In the genomic region with DNA sequence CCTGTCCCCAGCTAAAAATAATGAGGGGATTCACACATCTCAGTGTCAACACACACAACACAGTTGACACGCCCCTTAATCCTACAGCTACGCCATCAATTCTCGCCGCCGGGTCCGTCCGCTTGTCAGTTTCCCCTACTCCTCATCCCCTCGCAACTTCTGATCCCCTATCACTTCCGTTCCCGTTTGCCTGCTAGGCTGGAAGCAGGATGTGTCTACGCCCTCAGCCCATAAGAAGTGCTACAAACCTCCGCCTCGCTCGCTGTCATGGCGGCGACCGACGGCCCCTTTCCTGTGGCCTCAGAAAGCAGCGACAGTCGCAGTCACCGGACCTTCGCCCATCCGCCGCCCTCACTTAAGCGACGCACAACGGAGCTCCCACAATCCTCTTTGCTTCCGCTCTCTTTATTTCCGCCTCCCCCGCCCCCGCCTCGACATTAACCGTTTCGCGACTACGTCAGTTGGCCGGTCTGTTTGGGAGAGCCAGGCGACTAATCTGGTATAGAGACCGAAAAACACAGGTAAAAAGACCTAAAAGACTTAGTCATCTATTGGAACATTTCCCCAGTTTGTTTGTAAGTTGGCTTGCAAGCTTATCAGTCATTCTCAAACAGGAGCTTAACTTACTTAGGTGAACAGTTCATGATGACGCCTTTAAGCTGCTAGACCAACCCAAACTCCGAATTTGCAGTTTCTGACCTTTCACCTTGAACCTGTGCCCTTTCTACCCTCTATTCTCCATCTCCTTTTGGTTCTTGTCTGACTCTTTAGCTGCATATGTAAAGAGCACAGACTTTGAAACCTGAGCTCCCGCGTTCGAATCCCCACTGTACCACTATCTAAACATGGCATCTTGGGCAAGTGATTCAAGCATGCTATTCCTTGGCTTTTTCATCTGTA, we compare ENCODE assay signal across 8 cellular contexts. TPM values are rescaled to one million over a fixed set of nuclear protein-coding genes. Genes with fewer than 3 reads are reported as not detected.
DNase-seq lines count a peak whose midpoint lies in the region; ATAC-seq, FAIRE-seq and TF ChIP-seq lines count a peak whose summit lies in the region.

Gene SLC25A53 (minus strand): TSS at position 380 of the 900 bp plus-strand sequence. CDS start 51,752 bp downstream, outside the sequence.

- H3K27ac Mint-ChIP-seq in T-cell: peak within 1 kb of the TSS; percentile 98 to 100

- CTCF ChIA-PET in T-cell (lab: Charles Lee): interaction anchor here in 1 of 2 donors (0.6 to 1.8 kb wide), 8 partner anchors 9 to 470 kb away, joined by 3 to 22 read pairs (median 6); partner anchors contain the start of gene FAM199X

- H3K9me3 Mint-ChIP-seq in T-cell: no peaks in the 10 kb centered on the region

- intact Hi-C loops in left ventricle myocardium superior (cut with micrococcal nuclease): no loop called here

- peak; percentile 95 for ATAC-seq in HG02798 (IDR thresholded peaks at IDR 0.05; ENCODE audit: poor library complexity, unreplicated experiment)
- peak; percentile 84 to 86 (median 86) for ATAC-seq in T-cell (replicated peaks in 1 of 4)
- peak; percentile 99 for ATAC-seq in left ventricle myocardium superior

- DNase-seq in GM12892 (ENCODE audit: insufficient read length): peak; percentile 25
- DNase-seq in NCI-H1417 treated with DMSO at 0.1 percent for 48 hours (lab: John Stamatoyannopoulos, UW): peak; percentile 84
- peak; percentile 52 to 81 (median 68) for DNase-seq in T-cell
- DNase-seq in amniotic stem cell (lab: John Stamatoyannopoulos, UW): peak; percentile 49
- DNase-seq in left ventricle myocardium superior: peak; percentile 82
- peak; percentile 37 for DNase-seq in pulmonary artery endothelial cell (ENCODE audit: low read depth, low spot score)
- peak; percentile 58 for DNase-seq in urothelium cell line (ENCODE audit: low spot score)

- TF ChIP-seq POLR2A in GM12892 (IDR thresholded peaks at IDR 0.05; ENCODE audit: low read depth, low read length): peak; percentile 57; the same call in 1 of the 2 replicates

- H3K27me3 Mint-ChIP-seq in T-cell: peaks cover 0 to 9% of the 10 kb centered on the region in 2 donors

- FAIRE-seq in GM12892 (lab: Jason Lieb, UNC): peak; percentile 88
- FAIRE-seq in urothelium cell line (lab: Jason Lieb, UNC): no peak

- H3K4me3 Mint-ChIP-seq in T-cell: peak within 1 kb of the TSS; percentile 93 to 100 (median 95)

- peaks cover 11 to 25% (median 13%) of the 10 kb centered on the region in 3 donors for H3K4me1 Mint-ChIP-seq in T-cell

- POLR2A ChIA-PET in T-cell (lab: Charles Lee): interaction anchor here (1.0 to 1.7 kb wide), 5 partner anchors 9 to 471 kb away, joined by 4 to 9 read pairs (median 4); partner anchors contain the start of genes FAM199X (in 2 of the 2) and ZCCHC18 (in 1 of the 2)

- H3K36me3 Mint-ChIP-seq in T-cell: no peaks in the 10 kb centered on the region

RNA-seq across cellular contexts. Expression of gene SLC25A53, which starts in this region (rescaled TPM):
- 4.9 TPM for polyA plus RNA-seq in GM12892 (2012; ENCODE audit: missing spikeins)
- 10 to 100 TPM; 10.1 to 20.2 (median 16.2) TPM for total RNA-seq in T-cell
- 11.2 TPM for total RNA-seq in left ventricle myocardium superior
- 8.7 and 12.5 TPM in 2 replicates for total RNA-seq in pulmonary artery endothelial cell

Comparison
In these comparisons a context has a peak if more than half of its experiments do, and no peak if none do; other contexts are left out.
1. Peak in every context shown above with its lines: DNase-seq and ATAC-seq.
2. DNase-seq: peak in every context shown above with its lines; median percentile 84 in NCI-H1417 treated with DMSO at 0.1 percent for 48 hours; 82 in left ventricle myocardium superior; 68 in T-cell; 58 in urothelium cell line; 49 in amniotic stem cell; 37 in pulmonary artery endothelial cell; 25 in GM12892.